Comparison of ENCODE assay signal across 27 cellular contexts in genomic region chr12:25083211-25083610, GRCh38.
DNase-seq lines count a peak whose midpoint lies in the region; ATAC-seq, FAIRE-seq and TF ChIP-seq lines count a peak whose summit lies in the region.
"Had no signal": no experiment of that assay in that cellular context is flagged by ENCODE, and none has a peak within 500 bp of the region (broad histone marks: within the 10 kb centered on the region; RNA-seq: fewer than 3 reads in every experiment).

No MANE protein-coding gene starts in this region.

- H3K4me2 ChIP-seq in HepG2 (ENCODE audit: low read depth, low read length) = no peak overlapping the region
- H3K4me2 ChIP-seq: PC-9 had no signal

- H2AFZ ChIP-seq in HepG2 (ENCODE audit: low read length) = no peak overlapping the region
- H2AFZ ChIP-seq: PC-9 had no signal

- TF ChIP-seq POLR2A in right lobe of liver (IDR thresholded peaks at IDR 0.05) (no peak), HepG2 (IDR thresholded peaks at IDR 0.05; ENCODE audit: insufficient read depth in 1 of 2, low read depth in 2 of 2, low read length in 2 of 2) (no peak)

- CTCF ChIA-PET in HepG2 (lab: Yijun Ruan, JAX; ENCODE audit: low intra/inter-chr PET ratio, low total read pairs) = no interaction called here

- in situ Hi-C loops in HepG2 (cut with HindIII; ENCODE audit: extremely low pct_ligation_motif_present, low pct_unique_long_range_greater_than_20kb) = no loop called here

- H3K27ac ChIP-seq in right lobe of liver = peak overlapping the region in 1 of 3 donors; percentile 19
- no peak overlapping the region for H3K27ac ChIP-seq in HepG2 (ENCODE audit: extremely low read length, insufficient read depth, low read length)
- H3K27ac ChIP-seq: C4-2B, PC-9 had no signal

- TF ChIP-seq EP300 in HepG2 (IDR thresholded peaks at IDR 0.05; ENCODE audit: low read depth in 2 of 2, low read length in 2 of 2) (no peak), HepG2 (CRISPR knock-in tag; IDR thresholded peaks at IDR 0.05; ENCODE audit: borderline replicate concordance) (no peak)

- H3K79me2 ChIP-seq in HepG2 (ENCODE audit: insufficient read depth, low read length) = no peaks in the 10 kb centered on the region

- H3K4me1 ChIP-seq in right lobe of liver = peaks cover 0 to 14% (median 0%) of the 10 kb centered on the region in 4 donors
- H3K4me1 ChIP-seq in HepG2 (ENCODE audit: insufficient read depth, low read length) = 0 out of 2 replicates have a peak, but pooled peaks cover 5% of the 10 kb centered on the region

- intact Hi-C loops in right lobe of liver (cut with DNase I) = no loop called here
- intact Hi-C loops in HepG2 (cut with micrococcal nuclease; ENCODE audit: unreplicated experiment) = no loop called here

- H3K36me3 ChIP-seq in right lobe of liver (no peaks in the 10 kb centered on the region), HepG2 (replicated peaks in 1 of 2; ENCODE audit: control insufficient read depth in 1 of 2, insufficient read depth in 2 of 2, low read length in 2 of 2) (no peaks in the 10 kb centered on the region)

- DNase-seq in right lobe of liver = no peak
- DNase-seq in HepG2 (ENCODE audit: low spot score) = no peak
- peak; percentile 68 for DNase-seq in dermis blood vessel endothelial cell
- DNase-seq in left lobe of liver (ENCODE audit: low spot score) = no peak
- DNase-seq in HUDEP-2 (lab: John Stamatoyannopoulos, UW; ENCODE audit: unreplicated experiment in 76 of 76) = no peak
- no peak for DNase-seq in GM19238 (ENCODE audit: insufficient read length, low spot score)
- DNase-seq: AML-193; Calu3; CD8-positive, alpha-beta memory T cell; DMS153; H9; HFFc6; KG1; MV-4-11; NCI-H1105 treated with DMSO at 0.1 percent for 48 hours; NCI-H2029 treated with DMSO at 0.1 percent for 48 hours; NCI-H226; NCI-H510A treated with DMSO at 0.1 percent for 48 hours; NCI-H748 treated with DMSO at 0.1 percent for 48 hours; PC-9; RPMI8226; SHP77 treated with DMSO at 0.1 percent for 48 hours had no signal

- WGBS in right lobe of liver (ENCODE audit: insufficient coverage, low coverage, low lambda C conversion rate, missing lambda C conversion rate) = 48% methylated on average over 5 of the region's 5 CpGs
- 71% methylated on average over 5 of the region's 5 CpGs for WGBS in HepG2 (ENCODE audit: low lambda C conversion rate)

- H3K4me3 ChIP-seq in right lobe of liver = no peak overlapping the region
- no peak overlapping the region for H3K4me3 ChIP-seq in HepG2 (replicated peaks in 1 of 3; ENCODE audit: insufficient read depth in 1 of 3, low read depth in 2 of 3, low read length in 3 of 3)
- H3K4me3 ChIP-seq: PC-9, SK-N-MC had no signal

- FAIRE-seq in HepG2 (lab: Jason Lieb, UNC) = no peak
- FAIRE-seq: G401.6, GM12892 had no signal

- BruUV-seq in HepG2 (replicated peaks; lab: Mats Ljungman, UMichigan) = no TSS peak

- ATAC-seq in right lobe of liver (peak; percentile 23 to 74 (median 46)), HepG2 (no peak), left lobe of liver (peak; percentile 21), GM19324 (IDR thresholded peaks at IDR 0.05; ENCODE audit: low FRiP score, unreplicated experiment) (no peak)

- no peaks in the 10 kb centered on the region for H3K9me3 ChIP-seq in right lobe of liver
- H3K9me3 ChIP-seq in HepG2 (ENCODE audit: low read length) = no peaks in the 10 kb centered on the region

- no peak for TF ChIP-seq RAD21 in HepG2 (CRISPR knock-in tag; IDR thresholded peaks at IDR 0.05)

- TF ChIP-seq CTCF in right lobe of liver (IDR thresholded peaks at IDR 0.05) (no peak), HepG2 (CRISPR knock-in tag; IDR thresholded peaks at IDR 0.05) (no peak)

- H4K20me1 ChIP-seq in HepG2 (ENCODE audit: insufficient read depth, low read length) = no peaks in the 10 kb centered on the region

- no peaks in the 10 kb centered on the region for H3K27me3 ChIP-seq in right lobe of liver
- H3K27me3 ChIP-seq in HepG2 (ENCODE audit: control insufficient read depth in 1 of 2, insufficient read depth in 2 of 2, low read length in 2 of 2) = no peaks in the 10 kb centered on the region

- POLR2A ChIA-PET in HepG2 (lab: Yijun Ruan, JAX) = no interaction called here

- no peak overlapping the region for H3K9ac ChIP-seq in HepG2 (ENCODE audit: insufficient read depth, low read depth, low read length)

TF ChIP-seq in HepG2, 621 proteins besides CTCF, POLR2A, EP300 and RAD21:
- TF ChIP-seq ZNF792 (CRISPR knock-in tag; IDR thresholded peaks at IDR 0.05) = no peak
- TF ChIP-seq ZNF572 (CRISPR knock-in tag; IDR thresholded peaks at IDR 0.05) = no peak

Comparison
In these comparisons a context has a peak if more than half of its experiments do, and no peak if none do; other contexts are left out.
1. ATAC-seq: peak in right lobe of liver (4 of 4) and left lobe of liver (single experiment); none in HepG2 (single experiment) and GM19324 (single experiment).